Comparison of ENCODE assay signal across 15 cellular contexts in genomic region chr18:55416791-55417190, GRCh38.
DNase-seq lines count a peak whose midpoint lies in the region; TF ChIP-seq lines count a peak whose summit lies in the region.
"Had no signal": no experiment of that assay in that cellular context is flagged by ENCODE, and none has a peak within 500 bp of the region (broad histone marks: within the 10 kb centered on the region; RNA-seq: fewer than 3 reads in every experiment).

No MANE protein-coding gene starts in this region.

- no peaks in the 10 kb centered on the region; the same call in 1 of the 2 replicates for H3K27me3 ChIP-seq in DOHH2 (ENCODE audit: control insufficient read depth, low read length)
- H3K27me3 ChIP-seq in neuronal stem cell (ENCODE audit: control insufficient read depth in 3 of 3, insufficient read depth in 3 of 3, low read depth in 1 of 3, low read length in 3 of 3) = no peaks in the 10 kb centered on the region
- H3K27me3 ChIP-seq: SJSA1, suprapubic skin had no signal

- H2AK5ac ChIP-seq in neuronal stem cell (ENCODE audit: low read depth, low read length) = no peak overlapping the region

- peak overlapping the region; percentile 97 for H3K4me2 ChIP-seq in DOHH2 (ENCODE audit: low read length)
- H3K4me2 ChIP-seq in neuronal stem cell (ENCODE audit: insufficient read depth, low read length, poor library complexity, severe bottlenecking) = no peak overlapping the region

- peak overlapping the region; percentile 100 for H3K27ac ChIP-seq in DOHH2 (ENCODE audit: low read depth, low read length)
- peak overlapping the region; percentile 65 for H3K27ac ChIP-seq in cingulate gyrus (ENCODE audit: low read depth, low read length)
- H3K27ac ChIP-seq in neuronal stem cell (replicated peaks; ENCODE audit: low read length) = peak overlapping the region; percentile 49
- H3K27ac ChIP-seq: SJSA1, suprapubic skin had no signal

- no peak overlapping the region for H3K4ac ChIP-seq in neuronal stem cell (ENCODE audit: low read length)

- H3K4me3 ChIP-seq in DOHH2 (ENCODE audit: low read length) (peak overlapping the region; percentile 90), neuronal stem cell (ENCODE audit: low read length in 2 of 2) (no peak overlapping the region)
- H3K4me3 ChIP-seq: SJSA1, suprapubic skin had no signal

- H2BK120ac ChIP-seq in neuronal stem cell (ENCODE audit: low read depth, low read length) = no peak overlapping the region

- H3K36me3 ChIP-seq in DOHH2 (ENCODE audit: control insufficient read depth, low read length) (peaks cover 58% of the 10 kb centered on the region), neuronal stem cell (replicated peaks in 1 of 2; ENCODE audit: control insufficient read depth in 2 of 2, insufficient read depth in 2 of 2, low read length in 2 of 2) (peaks cover 0 to 2% of the 10 kb centered on the region in 2 donors)
- H3K36me3 ChIP-seq: SJSA1, suprapubic skin had no signal

- peaks cover 28% of the 10 kb centered on the region for H3F3A ChIP-seq in DOHH2 (ENCODE audit: control insufficient read depth, insufficient read depth)

- H2BK5ac ChIP-seq in neuronal stem cell (ENCODE audit: low read length) = no peak overlapping the region

- H3K9me3 ChIP-seq in DOHH2 (ENCODE audit: control insufficient read depth, insufficient read depth, low read length) (no peaks in the 10 kb centered on the region), neuronal stem cell (replicated peaks in 1 of 2; ENCODE audit: control insufficient read depth in 2 of 2, insufficient read depth in 1 of 2, low read depth in 1 of 2, low read length in 2 of 2) (no peaks in the 10 kb centered on the region)
- H3K9me3 ChIP-seq: SJSA1, suprapubic skin had no signal

- H3K18ac ChIP-seq in neuronal stem cell (ENCODE audit: low read length) = no peak overlapping the region

- H3K9me2 ChIP-seq in DOHH2 (replicated peaks; ENCODE audit: control insufficient read depth, low read length) = no peaks in the 10 kb centered on the region

- no peaks in the 10 kb centered on the region for H3K79me1 ChIP-seq in neuronal stem cell (ENCODE audit: low read depth, low read length)

- no peak overlapping the region for H2BK15ac ChIP-seq in neuronal stem cell (ENCODE audit: low read length)

- no peak for TF ChIP-seq CTCF in DOHH2 (IDR thresholded peaks at IDR 0.05; ENCODE audit: low read depth, low read length, poor library complexity, severe bottlenecking)

- no peak overlapping the region for H3K9ac ChIP-seq in neuronal stem cell (ENCODE audit: low read depth, low read length, poor library complexity)

- H2BK12ac ChIP-seq in neuronal stem cell (ENCODE audit: low read length) = no peak overlapping the region

- no peak overlapping the region for H4K91ac ChIP-seq in neuronal stem cell (ENCODE audit: low read depth, low read length, poor library complexity)

- H4K8ac ChIP-seq in neuronal stem cell (ENCODE audit: low read depth, low read length) = no peak overlapping the region

- no CpG with 5 or more reads among the region's 6 CpGs for WGBS in neuronal stem cell (ENCODE audit: extremely low coverage in 2 of 2, insufficient read length in 2 of 2, insufficient replicate concordance in 1 of 2), 2 donors

- no peak overlapping the region for H2AFZ ChIP-seq in neuronal stem cell (ENCODE audit: low read length)

- no peak overlapping the region for H3K23ac ChIP-seq in neuronal stem cell (ENCODE audit: low read depth, low read length, poor library complexity)

- H3K14ac ChIP-seq in neuronal stem cell (ENCODE audit: low read length) = no peak overlapping the region

- DNase-seq in NCI-H446 treated with DMSO at 0.1 percent for 48 hours (lab: John Stamatoyannopoulos, UW) (peak; percentile 88), neuronal stem cell (ENCODE audit: low spot score) (no peak), SHP77 (lab: John Stamatoyannopoulos, UW) (no peak), COLO668 (lab: John Stamatoyannopoulos, UW; ENCODE audit: unreplicated experiment) (no peak), NCI-H146 treated with DMSO at 0.1 percent for 48 hours (lab: John Stamatoyannopoulos, UW; ENCODE audit: unreplicated experiment) (no peak)
- DNase-seq in activated CD4-positive, alpha-beta T cell treated with anti-CD3 and anti-CD28 coated beads, Interleukin-2, amount 50 U/mL, for 1 hour = no peak
- DNase-seq: activated CD4-positive, alpha-beta memory T cell treated with anti-CD3 and anti-CD28 coated beads for 36 hours; dermis blood vessel endothelial cell; H7; KG1; NCI-H1436 treated with DMSO at 0.1 percent for 48 hours had no signal

- H4K20me1 ChIP-seq in DOHH2 (ENCODE audit: control insufficient read depth, insufficient read depth, low read depth, low read length) = no peaks in the 10 kb centered on the region

- peaks cover 83% of the 10 kb centered on the region for H3K4me1 ChIP-seq in DOHH2 (ENCODE audit: control insufficient read depth, low read length)
- peaks cover 6 to 7% of the 10 kb centered on the region in 2 donors for H3K4me1 ChIP-seq in neuronal stem cell (ENCODE audit: control insufficient read depth in 2 of 2, insufficient read depth in 1 of 2, low read depth in 1 of 2, low read length in 2 of 2)

- H3K79me2 ChIP-seq in DOHH2 (ENCODE audit: control insufficient read depth, low read length) = peaks cover 99% of the 10 kb centered on the region

Comparison
In these comparisons a context has a peak if more than half of its experiments do, and no peak if none do; other contexts are left out.
1. H3K27ac ChIP-seq: peak in every context shown above with its lines; median percentile 100 in DOHH2; 65 in cingulate gyrus; 49 in neuronal stem cell.